6 cellular contexts compared by ENCODE assay signal in the genomic region with DNA sequence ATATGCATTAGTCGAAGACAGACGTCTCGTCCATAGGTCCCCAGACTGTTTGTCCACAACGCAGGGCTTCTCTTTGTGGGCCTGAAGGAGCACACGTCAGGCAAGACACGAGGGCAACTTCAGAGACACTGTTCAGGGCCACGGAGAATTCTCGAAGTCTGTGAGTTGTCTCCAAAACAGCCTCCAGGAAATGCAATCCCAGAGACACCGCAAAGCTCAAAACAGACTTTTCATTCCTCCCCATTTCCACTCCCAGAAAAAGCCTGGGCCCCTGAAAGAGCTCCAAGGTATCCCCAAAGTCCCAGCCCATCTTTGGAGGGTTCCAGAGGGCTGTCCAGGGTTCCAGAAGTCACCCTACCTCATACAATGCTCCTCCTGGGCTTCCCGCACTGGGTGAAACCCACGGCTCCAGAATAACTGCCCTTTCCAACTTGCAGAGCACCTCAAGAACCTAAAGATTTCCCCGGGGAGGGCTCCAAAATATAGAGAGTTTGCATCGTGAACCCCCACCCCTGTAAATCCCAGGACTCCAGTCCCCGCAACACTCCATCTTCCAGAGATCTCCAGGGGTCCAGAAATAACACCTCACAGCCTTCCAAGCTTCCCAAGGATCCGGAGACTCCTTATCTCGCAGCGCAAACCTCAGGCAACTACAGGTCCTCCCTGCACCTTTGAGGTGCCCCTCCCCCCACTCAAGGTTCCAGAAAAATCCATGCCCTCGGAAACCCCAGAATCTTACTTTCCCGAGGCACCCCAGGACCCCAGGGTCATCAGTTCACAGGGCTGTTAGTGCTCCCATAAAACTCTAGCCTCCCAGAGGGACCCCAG.
DNase-seq lines count a peak whose midpoint lies in the region.

No MANE protein-coding gene starts in this region.

- H3K9me3 ChIP-seq in HUES48 (ENCODE audit: control insufficient read depth, insufficient read depth, low read length) (no peaks in the 10 kb centered on the region), muscle layer of duodenum (ENCODE audit: control insufficient read depth in 1 of 2, low read length in 2 of 2) (no peaks in the 10 kb centered on the region)

- peak overlapping the region; percentile 79 for H3K9ac ChIP-seq in HUES48 (ENCODE audit: low read depth, low read length)

- no peaks in the 10 kb centered on the region for H3K27me3 ChIP-seq in HUES48 (ENCODE audit: control insufficient read depth, insufficient read depth, low read length)
- H3K27me3 ChIP-seq in muscle layer of duodenum (ENCODE audit: low read depth, low read length): no peaks in the 10 kb centered on the region

- H3K4me3 ChIP-seq in HUES48 (ENCODE audit: low read depth, low read length) (peak overlapping the region; percentile 41), muscle layer of duodenum (ENCODE audit: low read depth in 1 of 2, low read length in 2 of 2) (peak overlapping the region; percentile 26 to 57)

- DNase-seq in amniotic epithelial cell (ENCODE audit: low read depth) (peak; percentile 69), NOMO-1 treated with DMSO at 0.1 percent for 48 hours (lab: John Stamatoyannopoulos, UW; ENCODE audit: unreplicated experiment) (no peak), NCI-H1048 (lab: John Stamatoyannopoulos, UW) (no peak)
- DNase-seq in stimulated activated naive CD4-positive, alpha-beta T cell treated with Interleukin-2 at 50 U/mL for 16 hours (lab: John Stamatoyannopoulos, UW): no peak

- H3K4me1 ChIP-seq in HUES48 (ENCODE audit: control insufficient read depth, insufficient read depth, low read length) (peaks cover 19% of the 10 kb centered on the region), muscle layer of duodenum (ENCODE audit: control insufficient read depth in 1 of 2, insufficient read depth in 2 of 2, low read length in 2 of 2) (peaks cover 13 to 48% of the 10 kb centered on the region in 2 donors)

- H3K27ac ChIP-seq in HUES48 (ENCODE audit: low read depth, low read length): peak overlapping the region; percentile 86
- H3K27ac ChIP-seq in muscle layer of duodenum (ENCODE audit: low read length): peak overlapping the region; percentile 89

- H3K36me3 ChIP-seq in HUES48 (ENCODE audit: control insufficient read depth, insufficient read depth, low read length) (peaks cover 25% of the 10 kb centered on the region), muscle layer of duodenum (ENCODE audit: control insufficient read depth in 1 of 2, insufficient read depth in 2 of 2, low read length in 2 of 2) (peaks cover 11 to 39% of the 10 kb centered on the region in 2 donors)
